In the genomic region with DNA sequence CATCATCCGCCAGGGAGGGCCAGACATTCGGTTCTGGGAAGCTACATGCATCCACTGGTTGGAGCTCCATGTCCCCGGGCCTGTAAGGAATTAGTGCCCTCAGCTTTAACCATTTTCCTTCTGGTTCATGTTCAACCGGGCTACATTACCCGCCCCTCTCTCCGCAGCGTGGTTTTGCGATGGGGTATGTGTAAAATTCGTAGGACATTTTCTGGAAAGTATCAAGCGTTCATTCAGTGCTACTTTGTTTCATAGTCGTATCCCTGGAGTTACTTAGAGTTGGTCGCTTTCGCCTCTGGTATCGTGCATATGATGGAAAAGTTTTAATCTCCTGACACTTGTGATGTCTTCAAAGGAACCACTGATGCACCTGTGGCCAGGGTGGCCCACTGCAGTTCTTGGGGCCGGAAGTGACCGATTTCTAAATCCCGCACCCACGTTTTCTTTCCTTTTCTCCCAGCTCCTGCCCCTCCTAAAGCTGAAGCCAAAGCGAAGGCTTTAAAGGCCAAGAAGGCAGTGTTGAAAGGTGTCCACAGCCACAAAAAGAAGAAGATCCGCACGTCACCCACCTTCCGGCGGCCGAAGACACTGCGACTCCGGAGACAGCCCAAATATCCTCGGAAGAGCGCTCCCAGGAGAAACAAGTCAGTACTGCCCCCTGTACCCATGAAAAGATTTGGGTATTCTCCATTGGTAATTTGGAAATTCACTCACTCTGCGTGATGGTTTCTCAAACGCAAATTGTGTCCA, we compare ENCODE assay signal across 8 cellular contexts.
DNase-seq lines count a peak whose midpoint lies in the region; ATAC-seq and TF ChIP-seq lines count a peak whose summit lies in the region.

No MANE protein-coding gene starts in this region.

- peak overlapping the region; percentile 99 for H3K4me3 ChIP-seq in GM08714 (ENCODE audit: low read length)
- H3K4me3 ChIP-seq in OCI-LY3 (ENCODE audit: low read length): peak overlapping the region; percentile 93
- peak overlapping the region; percentile 94 to 95 for H3K4me3 ChIP-seq in muscle layer of colon (ENCODE audit: low read depth in 1 of 2, low read length in 2 of 2)

- H3K27me3 ChIP-seq in OCI-LY3 (ENCODE audit: low read depth, low read length): no peaks in the 10 kb centered on the region; the same call in 1 of the 2 replicates
- H3K27me3 ChIP-seq in muscle layer of colon (ENCODE audit: control insufficient read depth in 1 of 2, insufficient read depth in 2 of 2, low read length in 2 of 2): peaks cover 0 to 1% of the 10 kb centered on the region in 2 donors

- peaks cover 63% of the 10 kb centered on the region for H3K79me2 ChIP-seq in OCI-LY3 (ENCODE audit: low read length)

- H3K4me1 ChIP-seq in OCI-LY3 (ENCODE audit: low read length) (peaks cover 40% of the 10 kb centered on the region), muscle layer of colon (ENCODE audit: insufficient read depth, low read length) (peaks cover 37% of the 10 kb centered on the region)

- H3K36me3 ChIP-seq in OCI-LY3 (replicated peaks; ENCODE audit: low read depth, low read length) (peaks cover 47% of the 10 kb centered on the region), muscle layer of colon (ENCODE audit: insufficient read depth, low read length) (peaks cover 44% of the 10 kb centered on the region)

- H3K9ac ChIP-seq in OCI-LY3 (ENCODE audit: low read length): peak overlapping the region; percentile 100
- peak overlapping the region; percentile 93 for H3K9ac ChIP-seq in muscle layer of colon (ENCODE audit: low read length)

- H4K20me1 ChIP-seq in OCI-LY3 (ENCODE audit: insufficient read depth, low read length): peaks cover 32% of the 10 kb centered on the region

- TF ChIP-seq CTCF in OCI-LY3 (IDR thresholded peaks at IDR 0.05; ENCODE audit: low read depth, low read length): 0 out of 2 replicates have a peak, but pooled peaks have one; percentile 14

- H2AFZ ChIP-seq in OCI-LY3 (ENCODE audit: low read depth, low read length): no peak overlapping the region

- peak overlapping the region; percentile 99 for H3K4me2 ChIP-seq in OCI-LY3 (ENCODE audit: low read length)

- no peak for ATAC-seq in HG02973 (IDR thresholded peaks at IDR 0.05; ENCODE audit: unreplicated experiment)

- H3K9me3 ChIP-seq in OCI-LY3 (ENCODE audit: insufficient read depth, low read length) (no peaks in the 10 kb centered on the region), muscle layer of colon (ENCODE audit: low read length) (no peaks in the 10 kb centered on the region)

- peak overlapping the region; percentile 100 for H3K27ac ChIP-seq in OCI-LY3 (ENCODE audit: low read length)
- H3K27ac ChIP-seq in caudate nucleus (ENCODE audit: low read depth, low read length): peak overlapping the region; percentile 89
- H3K27ac ChIP-seq in muscle layer of colon (ENCODE audit: low read depth, low read length): peak overlapping the region; percentile 91

- DNase-seq in caudate nucleus (lab: John Stamatoyannopoulos, UW) (no peak), T1000 (lab: John Stamatoyannopoulos, UW) (no peak), NCI-H2227 (lab: John Stamatoyannopoulos, UW; ENCODE audit: unreplicated experiment) (no peak), hypothalamus (lab: John Stamatoyannopoulos, UW) (no peak)
